In genomic region chr10:77268721-77269120, GRCh38 we compare ENCODE assay signal across 11 cellular contexts.
"Had no signal": no experiment of that assay in that cellular context is flagged by ENCODE, and none has a peak within 500 bp of the region (broad histone marks: within the 10 kb centered on the region; RNA-seq: fewer than 3 reads in every experiment).

No MANE protein-coding gene starts in this region.

- H3K36me3 ChIP-seq: brain microvascular endothelial cell, esophagus squamous epithelium, upper lobe of right lung had no signal

- H3K4me3 ChIP-seq: esophagus squamous epithelium, lung, skin epidermis, upper lobe of right lung had no signal

- H3K4me1 ChIP-seq: upper lobe of right lung had no signal

- DNase-seq: activated naive CD4-positive, alpha-beta T cell treated with anti-CD3 and anti-CD28 coated beads, Interleukin-2, amount 10 ng/mL, durations not matched to agents 7 days and 5 days; esophagus squamous epithelium; foreskin fibroblast; left colon; naive thymus-derived CD8-positive, alpha-beta T cell; T-helper 2 cell; upper lobe of right lung had no signal

- H3K27ac ChIP-seq: brain microvascular endothelial cell, esophagus squamous epithelium, skin epidermis, upper lobe of right lung had no signal

- H3K27me3 ChIP-seq: brain microvascular endothelial cell had no signal

- H3K9me3 ChIP-seq: esophagus squamous epithelium, upper lobe of right lung had no signal

- ATAC-seq: left colon; naive thymus-derived CD8-positive, alpha-beta T cell; stimulated activated effector memory CD8-positive, alpha-beta T cell treated with anti-CD3 and anti-CD28 coated beads, Interleukin-12 subunit alpha, Interleukin-12 subunit beta, amount 100 ng/mL, for 72 hours; upper lobe of right lung had no signal
